8 cellular contexts compared by ENCODE assay signal in genomic region chr12:57243521-57244305, GRCh38. TPM values are rescaled to one million over a fixed set of nuclear protein-coding genes. Genes with fewer than 3 reads are reported as not detected.
DNase-seq lines count a peak whose midpoint lies in the region; ATAC-seq and TF ChIP-seq lines count a peak whose summit lies in the region.

No MANE protein-coding gene starts in this region.

- H3K4me1 ChIP-seq in left lung: peaks cover 28 to 55% of the 10 kb centered on the region in 2 donors

- ATAC-seq in left lung: peak; percentile 59
- no peak for ATAC-seq in HG02763 (IDR thresholded peaks at IDR 0.05; ENCODE audit: unreplicated experiment)

- peak overlapping the region; percentile 59 for H3K4me3 ChIP-seq in coronary artery
- peak overlapping the region; percentile 13 to 22 for H3K4me3 ChIP-seq in left lung

- DNase-seq in activated gamma-delta T cell treated with Interleukin-2 at 50 U/mL for 16 hours: peak; percentile 79
- no peak for DNase-seq in activated gamma-delta T cell (lab: John Stamatoyannopoulos, UW)
- DNase-seq in NCI-H226: peak; percentile 72
- DNase-seq in activated CD4-positive, alpha-beta T cell treated with anti-CD3 and anti-CD28 coated beads for 4 hours: peak; percentile 76 to 83
- peak; percentile 77 for DNase-seq in coronary artery (ENCODE audit: low spot score)
- DNase-seq in left lung: peak; percentile 77 to 92
- DNase-seq in stimulated activated CD4-positive, alpha-beta T cell treated with anti-CD3 and anti-CD28 coated beads, TNF-alpha, amount 100 ng/mL, for 1 hour (ENCODE audit: low read depth in 3 of 3, low spot score in 1 of 3): peak in 2 of 3 donors; percentile 60 to 77

- H3K36me3 ChIP-seq in left lung: no peaks in the 10 kb centered on the region

- no peaks in the 10 kb centered on the region for H3K9me3 ChIP-seq in left lung

- peaks cover 34 to 64% of the 10 kb centered on the region in 2 donors for H3K27me3 ChIP-seq in left lung

- H3K27ac ChIP-seq in coronary artery (no peak overlapping the region), left lung (no peak overlapping the region)

- intact Hi-C loops in left lung (cut with DNase I): no loop called here

- TF ChIP-seq CTCF in coronary artery (IDR thresholded peaks at IDR 0.05) (peak; percentile 58), left lung (IDR thresholded peaks at IDR 0.05) (peak; percentile 54 to 82)

RNA-seq across cellular contexts. Expression of gene STAC3, which starts 7.3 kb away (rescaled TPM):
- 1 to 10 TPM; 3.4 to 5.0 TPM for total RNA-seq in left lung

RNA-seq across cellular contexts. Expression of gene SHMT2, which starts 14.2 kb away (rescaled TPM):
- total RNA-seq in left lung: 100 to 1,000 TPM in 1 of 2 donors, 10 to 100 TPM in 1; 64.7 to 116 TPM

RNA-seq across cellular contexts. Expression of gene NXPH4, which starts 27.1 kb away (rescaled TPM):
- 1 to 10 TPM in 1 of 2 donors, under 1 TPM in 1; 0.93 to 1.0 TPM for total RNA-seq in left lung
